ENCODE assay signal across 22 cellular contexts in genomic region chr15:84799511-84800187, GRCh38. TPM values are rescaled to one million over a fixed set of nuclear protein-coding genes. Genes with fewer than 3 reads are reported as not detected.
DNase-seq lines count a peak whose midpoint lies in the region; ATAC-seq and TF ChIP-seq lines count a peak whose summit lies in the region.
"Had no signal": no experiment of that assay in that cellular context is flagged by ENCODE, and none has a peak within 500 bp of the region (broad histone marks: within the 10 kb centered on the region; RNA-seq: fewer than 3 reads in every experiment).

No MANE protein-coding gene starts in this region.

- no peak for TF ChIP-seq POLR2A in right lobe of liver (IDR thresholded peaks at IDR 0.05)

- DNase-seq in NCI-H2029 (lab: John Stamatoyannopoulos, UW) (peak; percentile 15), NCI-H2029 treated with DMSO at 0.1 percent for 48 hours (lab: John Stamatoyannopoulos, UW) (no peak), heart right ventricle (no peak), right atrium auricular region (ENCODE audit: low spot score) (no peak), right lobe of liver (peak; percentile 79 to 90 (median 88)), upper lobe of right lung (peak; percentile 28)
- DNase-seq: 8988T; BE2C; Calu3; CD4-positive, alpha-beta memory T cell; DMS53; HFFc6; IMR-90; Kasumi-1; MM.1S; NCI-H1092 treated with DMSO at 0.1 percent for 48 hours; NCI-H2107; NCI-H446 treated with DMSO at 0.1 percent for 48 hours; NCI-H748 treated with DMSO at 0.1 percent for 48 hours; PC-9 had no signal

- H3K4me1 ChIP-seq in heart right ventricle (peaks cover 0 to 12% (median 0%) of the 10 kb centered on the region in 9 donors), right atrium auricular region (no peaks in the 10 kb centered on the region), right lobe of liver (peaks cover 0 to 33% (median 16%) of the 10 kb centered on the region in 4 donors), upper lobe of right lung (no peaks in the 10 kb centered on the region)
- H3K4me1 ChIP-seq: BE2C had no signal

- H3K27me3 ChIP-seq in heart right ventricle (no peaks in the 10 kb centered on the region), right atrium auricular region (no peaks in the 10 kb centered on the region), right lobe of liver (no peaks in the 10 kb centered on the region), upper lobe of right lung (no peaks in the 10 kb centered on the region)
- H3K27me3 ChIP-seq: BE2C had no signal

- H3K36me3 ChIP-seq in heart right ventricle = peaks cover 9 to 99% (median 58%) of the 10 kb centered on the region in 9 donors
- H3K36me3 ChIP-seq in right atrium auricular region = peaks cover 68% of the 10 kb centered on the region
- H3K36me3 ChIP-seq in right lobe of liver = peaks cover 0 to 73% (median 24%) of the 10 kb centered on the region in 4 donors
- peaks cover 86% of the 10 kb centered on the region for H3K36me3 ChIP-seq in upper lobe of right lung

- H3K4me3 ChIP-seq in heart right ventricle = no peak overlapping the region
- H3K4me3 ChIP-seq in right atrium auricular region = no peak overlapping the region
- no peak overlapping the region for H3K4me3 ChIP-seq in right lobe of liver
- H3K4me3 ChIP-seq in upper lobe of right lung = no peak overlapping the region
- H3K4me3 ChIP-seq: PC-9 had no signal

- intact Hi-C loops in heart right ventricle (cut with DNase I) (no loop called here), right lobe of liver (cut with DNase I) (no loop called here), upper lobe of right lung (cut with DNase I) (no loop called here)

- TF ChIP-seq CTCF in heart right ventricle (IDR thresholded peaks at IDR 0.05) (no peak), right atrium auricular region (IDR thresholded peaks at IDR 0.05) (no peak), right lobe of liver (IDR thresholded peaks at IDR 0.05) (no peak), upper lobe of right lung (IDR thresholded peaks at IDR 0.05) (no peak)

- WGBS in heart right ventricle, 2 donors = 77 to 80% methylated on average over 10 of the region's 10 CpGs
- WGBS in right lobe of liver (ENCODE audit: insufficient coverage, low coverage, low lambda C conversion rate, missing lambda C conversion rate) = 40% methylated on average over 2 of the region's 10 CpGs

- H3K27ac ChIP-seq in heart right ventricle (no peak overlapping the region), right atrium auricular region (no peak overlapping the region), right lobe of liver (peak overlapping the region; percentile 85 to 99 (median 97)), upper lobe of right lung (no peak overlapping the region)
- H3K27ac ChIP-seq: PC-9 had no signal

- H3K9me3 ChIP-seq in heart right ventricle (no peaks in the 10 kb centered on the region), right atrium auricular region (no peaks in the 10 kb centered on the region), right lobe of liver (no peaks in the 10 kb centered on the region), upper lobe of right lung (no peaks in the 10 kb centered on the region)
- H3K9me3 ChIP-seq: BE2C had no signal

- peak in 6 of 8 donors; percentile 21 to 61 (median 32) for ATAC-seq in heart right ventricle
- peak; percentile 77 to 84 (median 80) for ATAC-seq in right lobe of liver
- no peak for ATAC-seq in upper lobe of right lung
- no peak for ATAC-seq in esophagus mucosa
- ATAC-seq in HG03025 (IDR thresholded peaks at IDR 0.05; ENCODE audit: low FRiP score, unreplicated experiment) = no peak

RNA-seq across cellular contexts. Expression of gene ALPK3, which starts 17.5 kb away (rescaled TPM):
- 100 to 1,000 TPM; 112 to 268 (median 191) TPM for total RNA-seq in heart right ventricle
- 100 to 1,000 TPM in 1 of 2 donors, 10 to 100 TPM in 1; 35.1 to 110 TPM for polyA plus RNA-seq in heart right ventricle
- total RNA-seq in right atrium auricular region = 10 to 100 TPM; 51.0 to 99.0 TPM
- total RNA-seq in right lobe of liver = 10 to 100 TPM in 1 of 6 experiments, 1 to 10 TPM in 5; 1.3 to 12.5 (median 5.5) TPM
- 21.0 TPM for total RNA-seq in upper lobe of right lung
- 5.5 TPM for total RNA-seq in esophagus mucosa

RNA-seq across cellular contexts. Expression of gene ZNF592, which starts 51.3 kb away (rescaled TPM):
- 10 to 100 TPM; 17.1 to 26.9 (median 20.8) TPM for total RNA-seq in heart right ventricle
- polyA plus RNA-seq in heart right ventricle = 1 to 10 TPM; 8.2 to 8.7 TPM
- total RNA-seq in right atrium auricular region = 10 to 100 TPM in 1 of 2 donors, 1 to 10 TPM in 1; 9.7 to 18.4 TPM
- 10 to 100 TPM; 10.8 to 13.2 (median 12.1) TPM for total RNA-seq in right lobe of liver
- total RNA-seq in upper lobe of right lung = 33.3 TPM
- 12.6 TPM for total RNA-seq in esophagus mucosa

Comparison
In these comparisons a context has a peak if more than half of its experiments do, and no peak if none do; other contexts are left out.
1. DNase-seq: peak in NCI-H2029 (single experiment), right lobe of liver (3 of 3) and upper lobe of right lung (single experiment); none in NCI-H2029 treated with DMSO at 0.1 percent for 48 hours (single experiment), heart right ventricle (0 of 2) and right atrium auricular region (single experiment).
2. ATAC-seq: peak in heart right ventricle (6 of 8) and right lobe of liver (4 of 4); none in upper lobe of right lung (single experiment), esophagus mucosa (single experiment) and HG03025 (single experiment).
3. H3K27ac ChIP-seq: peak in right lobe of liver (3 of 3); none in heart right ventricle (0 of 10), right atrium auricular region (0 of 2) and upper lobe of right lung (single experiment).